ENCODE assay signal across 19 cellular contexts in the genomic region with DNA sequence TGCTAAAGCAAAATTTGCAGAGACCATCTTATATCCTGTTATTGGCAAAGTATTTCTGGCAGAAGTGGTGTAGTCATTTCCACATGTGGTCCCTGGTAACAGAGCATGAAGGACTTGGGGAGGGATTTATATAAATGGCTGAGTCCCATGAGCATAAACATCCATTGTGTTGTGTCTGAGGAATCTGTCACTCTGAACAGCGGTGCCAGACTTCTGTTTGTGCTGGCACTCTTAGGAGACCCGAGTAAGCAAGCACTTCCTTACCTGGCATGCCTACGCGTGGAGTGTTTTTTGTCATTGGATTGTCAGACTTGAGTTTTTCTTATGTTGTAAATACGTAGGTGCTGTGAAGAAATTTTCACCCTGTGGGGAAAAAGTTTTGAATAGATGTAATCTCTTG.
A peak's percentile ranks its signal among the peaks of the same experiment; 100 is the strongest.
DNase-seq lines count a peak whose midpoint lies in the region; ATAC-seq and TF ChIP-seq lines count a peak whose summit lies in the region.
"Had no signal": no experiment of that assay in that cellular context is flagged by ENCODE, and none has a peak within 500 bp of the region (broad histone marks: within the 10 kb centered on the region; RNA-seq: fewer than 3 reads in every experiment).

No MANE protein-coding gene starts in this region.

- no peak overlapping the region for H3K4me3 ChIP-seq in BLaER1 treated with 17β-estradiol and CSF1 and Interleukin-3, amounts not matched to agents 10 nM and 100 nM
- H3K4me3 ChIP-seq in cardiac fibroblast (replicated peaks in 1 of 2; ENCODE audit: low read depth in 2 of 2, low read length in 2 of 2) (no peak overlapping the region), heart right ventricle (no peak overlapping the region), prostate gland (no peak overlapping the region)
- H3K4me3 ChIP-seq: esophagus squamous epithelium had no signal

- TF ChIP-seq CTCF in cardiac fibroblast (IDR thresholded peaks at IDR 0.05; ENCODE audit: low read depth, low read length) (no peak), heart right ventricle (IDR thresholded peaks at IDR 0.05) (no peak), prostate gland (IDR thresholded peaks at IDR 0.05) (no peak)

- H3K9me3 ChIP-seq in BLaER1 treated with 17β-estradiol and CSF1 and Interleukin-3, amounts not matched to agents 10 nM and 100 nM (replicated peaks in 1 of 11): no peaks in the 10 kb centered on the region
- H3K9me3 ChIP-seq in heart right ventricle (no peaks in the 10 kb centered on the region), prostate gland (no peaks in the 10 kb centered on the region)
- H3K9me3 ChIP-seq: esophagus squamous epithelium had no signal

- no peaks in the 10 kb centered on the region for H3K27me3 ChIP-seq in BLaER1 treated with 17β-estradiol and CSF1 and Interleukin-3, amounts not matched to agents 10 nM and 100 nM
- H3K27me3 ChIP-seq in heart right ventricle (no peaks in the 10 kb centered on the region), prostate gland (replicated peaks; ENCODE audit: insufficient read depth) (no peaks in the 10 kb centered on the region)
- H3K27me3 ChIP-seq: esophagus squamous epithelium had no signal

- H3K36me3 ChIP-seq in BLaER1 treated with 17β-estradiol and CSF1 and Interleukin-3, amounts not matched to agents 10 nM and 100 nM: no peaks in the 10 kb centered on the region
- H3K36me3 ChIP-seq in heart right ventricle: no peaks in the 10 kb centered on the region
- no peaks in the 10 kb centered on the region for H3K36me3 ChIP-seq in prostate gland
- H3K36me3 ChIP-seq: esophagus squamous epithelium had no signal

- H3K4me2 ChIP-seq in BLaER1 treated with 17β-estradiol and CSF1 and Interleukin-3, amounts not matched to agents 10 nM and 100 nM: peak overlapping the region in 8 of 11 experiments; percentile 26 to 67 (median 56); a peak in 16 of 22 replicates

- no peaks in the 10 kb centered on the region for H3K27me3 Mint-ChIP-seq in activated T-helper 2 cell treated with anti-CD3 and anti-CD28 coated beads, Interferon-gamma antibody, Interleukin-2, Interleukin-4, amounts not matched to agents 10 μg/mL and 5 μg/mL and 100 μg/mL, durations not matched to agents 14 hours and 24 hours and 36 hours (ENCODE audit: low read depth)
- H3K27me3 Mint-ChIP-seq: activated CD8-positive, alpha-beta T cell treated with anti-CD3 and anti-CD28 coated beads for 36 hours; IgD-negative memory B cell; naive B cell; stimulated activated naive CD8-positive, alpha-beta T cell treated with anti-CD3 and anti-CD28 coated beads, Interleukin-15, amount 100 ng/mL, for 72 hours had no signal

- WGBS in heart right ventricle, 2 donors: 13 to 24% methylated on average over 5 of the region's 5 CpGs
- 21% methylated on average over 5 of the region's 5 CpGs for WGBS in prostate gland

- intact Hi-C loops in heart right ventricle (cut with DNase I): no loop called here
- intact Hi-C loops in prostate gland (cut with DNase I): no loop called here
- intact Hi-C loops in activated T-helper 2 cell treated with anti-CD3 and anti-CD28 coated beads, Interferon-gamma antibody, Interleukin-2, Interleukin-4, amounts not matched to agents 10 μg/mL and 5 μg/mL and 100 μg/mL, durations not matched to agents 14 hours and 24 hours and 36 hours (cut with micrococcal nuclease): no loop called here

- peak overlapping the region in 1 of 11 experiments; percentile 19; a peak in 1 of 22 replicates for H3K27ac ChIP-seq in BLaER1 treated with 17β-estradiol and CSF1 and Interleukin-3, amounts not matched to agents 10 nM and 100 nM
- H3K27ac ChIP-seq in heart right ventricle: peak overlapping the region in 7 of 10 donors; percentile 18 to 67 (median 45)
- peak overlapping the region in 1 of 2 donors; percentile 11 for H3K27ac ChIP-seq in prostate gland

- peaks cover 14 to 26% (median 22%) of the 10 kb centered on the region in 10 experiments for H3K4me1 ChIP-seq in BLaER1 treated with 17β-estradiol and CSF1 and Interleukin-3, amounts not matched to agents 10 nM and 100 nM
- H3K4me1 ChIP-seq in heart right ventricle (peaks cover 7 to 60% (median 40%) of the 10 kb centered on the region in 9 donors), prostate gland (replicated peaks) (peaks cover 6% of the 10 kb centered on the region)

- H3K9me3 Mint-ChIP-seq in activated T-helper 2 cell treated with anti-CD3 and anti-CD28 coated beads, Interferon-gamma antibody, Interleukin-2, Interleukin-4, amounts not matched to agents 10 μg/mL and 5 μg/mL and 100 μg/mL, durations not matched to agents 14 hours and 24 hours and 36 hours: no peaks in the 10 kb centered on the region
- H3K9me3 Mint-ChIP-seq: activated CD8-positive, alpha-beta T cell treated with anti-CD3 and anti-CD28 coated beads for 36 hours; IgD-negative memory B cell; naive B cell; stimulated activated naive CD8-positive, alpha-beta T cell treated with anti-CD3 and anti-CD28 coated beads, Interleukin-15, amount 100 ng/mL, for 72 hours had no signal

- H3K27ac Mint-ChIP-seq in activated T-helper 2 cell treated with anti-CD3 and anti-CD28 coated beads, Interferon-gamma antibody, Interleukin-2, Interleukin-4, amounts not matched to agents 10 μg/mL and 5 μg/mL and 100 μg/mL, durations not matched to agents 14 hours and 24 hours and 36 hours: no peak overlapping the region
- H3K27ac Mint-ChIP-seq: activated CD8-positive, alpha-beta T cell treated with anti-CD3 and anti-CD28 coated beads for 36 hours; IgD-negative memory B cell; naive B cell; stimulated activated naive CD8-positive, alpha-beta T cell treated with anti-CD3 and anti-CD28 coated beads, Interleukin-15, amount 100 ng/mL, for 72 hours had no signal

- H3K9ac ChIP-seq in BLaER1 treated with 17β-estradiol and CSF1 and Interleukin-3, amounts not matched to agents 10 nM and 100 nM: no peak overlapping the region; a peak in 1 of 22 replicates

- TF ChIP-seq POLR2A in prostate gland (IDR thresholded peaks at IDR 0.05): no peak

- H4K20me1 ChIP-seq in BLaER1 treated with 17β-estradiol and CSF1 and Interleukin-3, amounts not matched to agents 10 nM and 100 nM: peaks cover 0 to 8% (median 0%) of the 10 kb centered on the region in 11 experiments; a peak in 1 of 22 replicates

- H3K4me3 Mint-ChIP-seq in activated T-helper 2 cell treated with anti-CD3 and anti-CD28 coated beads, Interferon-gamma antibody, Interleukin-2, Interleukin-4, amounts not matched to agents 10 μg/mL and 5 μg/mL and 100 μg/mL, durations not matched to agents 14 hours and 24 hours and 36 hours (ENCODE audit: low read depth): no peak overlapping the region
- H3K4me3 Mint-ChIP-seq: activated CD8-positive, alpha-beta T cell treated with anti-CD3 and anti-CD28 coated beads for 36 hours; IgD-negative memory B cell; naive B cell; stimulated activated naive CD8-positive, alpha-beta T cell treated with anti-CD3 and anti-CD28 coated beads, Interleukin-15, amount 100 ng/mL, for 72 hours had no signal

- ATAC-seq in heart right ventricle (peak; percentile 43 to 79 (median 62)), GM18861 (IDR thresholded peaks at IDR 0.05; ENCODE audit: unreplicated experiment) (no peak)
- ATAC-seq: activated CD8-positive, alpha-beta T cell treated with anti-CD3 and anti-CD28 coated beads for 36 hours; Panc1; stimulated activated naive CD8-positive, alpha-beta T cell treated with anti-CD3 and anti-CD28 coated beads, Interleukin-15, amount 100 ng/mL, for 72 hours had no signal

- H3K36me3 Mint-ChIP-seq in activated T-helper 2 cell treated with anti-CD3 and anti-CD28 coated beads, Interferon-gamma antibody, Interleukin-2, Interleukin-4, amounts not matched to agents 10 μg/mL and 5 μg/mL and 100 μg/mL, durations not matched to agents 14 hours and 24 hours and 36 hours (ENCODE audit: low read depth): no peaks in the 10 kb centered on the region
- H3K36me3 Mint-ChIP-seq: IgD-negative memory B cell, naive B cell had no signal

- peaks cover 2% of the 10 kb centered on the region for H3K4me1 Mint-ChIP-seq in activated T-helper 2 cell treated with anti-CD3 and anti-CD28 coated beads, Interferon-gamma antibody, Interleukin-2, Interleukin-4, amounts not matched to agents 10 μg/mL and 5 μg/mL and 100 μg/mL, durations not matched to agents 14 hours and 24 hours and 36 hours (ENCODE audit: low read depth)
- H3K4me1 Mint-ChIP-seq: IgD-negative memory B cell; naive B cell; stimulated activated naive CD8-positive, alpha-beta T cell treated with anti-CD3 and anti-CD28 coated beads, Interleukin-15, amount 100 ng/mL, for 72 hours had no signal

- DNase-seq in cardiac fibroblast (ENCODE audit: low read depth in 2 of 2) (peak; percentile 57 to 60), heart right ventricle (peak in 1 of 2 donors; percentile 29), prostate gland (ENCODE audit: low spot score) (peak; percentile 72), NCI-H1436 treated with DMSO at 0.1 percent for 48 hours (lab: John Stamatoyannopoulos, UW) (no peak), T-helper 1 cell (no peak)
- no peak for DNase-seq in activated T-helper 2 cell treated with anti-CD3 and anti-CD28 coated beads, Interferon-gamma antibody, Interleukin-2, Interleukin-4, amounts not matched to agents 10 μg/mL and 5 μg/mL and 100 μg/mL, durations not matched to agents 14 hours and 24 hours and 36 hours (ENCODE audit: low spot score)
- DNase-seq: activated CD8-positive, alpha-beta T cell treated with anti-CD3 and anti-CD28 coated beads for 36 hours; COR-L47; esophagus squamous epithelium; hypothalamus; MV-4-11; naive B cell; NCI-H748 treated with DMSO at 0.1 percent for 48 hours; stimulated activated naive CD8-positive, alpha-beta T cell treated with anti-CD3 and anti-CD28 coated beads, Interleukin-15, amount 100 ng/mL, for 72 hours; SW 1271 had no signal

Comparison
In these comparisons a context has a peak if more than half of its experiments do, and no peak if none do; other contexts are left out.
1. DNase-seq: peak in cardiac fibroblast (2 of 2) and prostate gland (single experiment); none in activated T-helper 2 cell treated with anti-CD3 and anti-CD28 coated beads, Interferon-gamma antibody, Interleukin-2, Interleukin-4, amounts not matched to agents 10 μg/mL and 5 μg/mL and 100 μg/mL, durations not matched to agents 14 hours and 24 hours and 36 hours (single experiment), NCI-H1436 treated with DMSO at 0.1 percent for 48 hours (single experiment) and T-helper 1 cell (0 of 5).